22 cellular contexts compared by ENCODE assay signal in the genomic region with DNA sequence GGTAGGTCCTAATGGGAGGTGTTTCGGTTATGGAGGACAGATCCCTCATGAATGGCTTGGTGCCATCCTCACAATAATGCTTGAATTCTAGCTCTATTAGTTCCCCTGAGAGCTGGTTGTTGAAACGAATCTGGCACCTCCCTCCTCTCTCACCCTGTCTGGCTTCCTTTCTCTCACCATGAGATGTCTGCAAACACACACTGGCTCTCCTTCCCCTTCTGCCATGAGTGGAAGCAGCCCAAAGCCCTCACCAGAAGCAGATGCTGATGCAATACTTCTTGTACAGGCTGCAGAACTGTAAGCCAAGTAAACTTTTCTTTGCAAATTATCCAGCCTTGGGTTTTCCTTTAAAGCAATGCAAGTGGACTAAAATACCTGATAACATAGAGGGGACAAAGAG.
"Had no signal": no experiment of that assay in that cellular context is flagged by ENCODE, and none has a peak within 500 bp of the region (broad histone marks: within the 10 kb centered on the region; RNA-seq: fewer than 3 reads in every experiment).

No MANE protein-coding gene starts in this region.

- H3K27me3 Mint-ChIP-seq: activated naive CD4-positive, alpha-beta T cell treated with anti-CD3 and anti-CD28 coated beads, Interleukin-2, amount 10 ng/mL, durations not matched to agents 7 days and 5 days; naive thymus-derived CD8-positive, alpha-beta T cell; stimulated activated naive B cell treated with anti-CD40 and anti-IgM and Interleukin-4, amounts not matched to agents 10 μg/mL and 1 μg/mL and 100 μg/mL, for 72 hours had no signal

- DNase-seq: activated CD4-positive, alpha-beta T cell treated with anti-CD3 and anti-CD28 coated beads for 4 hours; activated naive CD4-positive, alpha-beta T cell treated with anti-CD3 and anti-CD28 coated beads, Interleukin-2, amount 10 ng/mL, durations not matched to agents 7 days and 5 days; activated T-cell treated with anti-CD3 and anti-CD28 coated beads for 4 hours; adrenal gland; central memory CD4-positive, alpha-beta T cell; cortex of kidney; effector CD8-positive, alpha-beta T cell; head of caudate nucleus; left cardiac atrium; mucosa of descending colon; naive thymus-derived CD8-positive, alpha-beta T cell; nucleus accumbens; right lobe of liver; spleen; stimulated activated CD4-positive, alpha-beta T cell treated with anti-CD3 and anti-CD28 coated beads, Interleukin-1b, Interleukin-23, amount 100 ng/mL, for 48 hours; stimulated activated naive B cell treated with anti-CD40 and anti-IgM and Interleukin-4, amounts not matched to agents 10 μg/mL and 1 μg/mL and 100 μg/mL, for 72 hours; SW 1271; T1000; WERI-Rb-1 had no signal

- H3K36me3 Mint-ChIP-seq: activated naive CD4-positive, alpha-beta T cell treated with anti-CD3 and anti-CD28 coated beads, Interleukin-2, amount 10 ng/mL, durations not matched to agents 7 days and 5 days; naive thymus-derived CD8-positive, alpha-beta T cell; stimulated activated naive B cell treated with anti-CD40 and anti-IgM and Interleukin-4, amounts not matched to agents 10 μg/mL and 1 μg/mL and 100 μg/mL, for 72 hours had no signal

- H3K9me3 Mint-ChIP-seq: activated naive CD4-positive, alpha-beta T cell treated with anti-CD3 and anti-CD28 coated beads, Interleukin-2, amount 10 ng/mL, durations not matched to agents 7 days and 5 days; activated T-helper 2 cell treated with anti-CD3 and anti-CD28 coated beads, Interferon-gamma antibody, Interleukin-2, Interleukin-4, amounts not matched to agents 10 μg/mL and 5 μg/mL and 100 μg/mL, durations not matched to agents 14 hours and 24 hours and 36 hours had no signal

- H3K4me1 Mint-ChIP-seq: activated naive CD4-positive, alpha-beta T cell treated with anti-CD3 and anti-CD28 coated beads, Interleukin-2, amount 10 ng/mL, durations not matched to agents 7 days and 5 days; naive thymus-derived CD8-positive, alpha-beta T cell; stimulated activated naive B cell treated with anti-CD40 and anti-IgM and Interleukin-4, amounts not matched to agents 10 μg/mL and 1 μg/mL and 100 μg/mL, for 72 hours had no signal

- H3K27me3 ChIP-seq: adrenal gland, right lobe of liver, spleen, tibial nerve had no signal

- H3K36me3 ChIP-seq: adrenal gland, prostate gland, right lobe of liver, spleen, tibial nerve, WERI-Rb-1 had no signal

- H3K27ac Mint-ChIP-seq: activated naive CD4-positive, alpha-beta T cell treated with anti-CD3 and anti-CD28 coated beads, Interleukin-2, amount 10 ng/mL, durations not matched to agents 7 days and 5 days; activated T-helper 2 cell treated with anti-CD3 and anti-CD28 coated beads, Interferon-gamma antibody, Interleukin-2, Interleukin-4, amounts not matched to agents 10 μg/mL and 5 μg/mL and 100 μg/mL, durations not matched to agents 14 hours and 24 hours and 36 hours; naive thymus-derived CD8-positive, alpha-beta T cell; stimulated activated naive B cell treated with anti-CD40 and anti-IgM and Interleukin-4, amounts not matched to agents 10 μg/mL and 1 μg/mL and 100 μg/mL, for 72 hours had no signal

- ATAC-seq: mucosa of descending colon; naive thymus-derived CD8-positive, alpha-beta T cell; right lobe of liver; stimulated activated naive B cell treated with anti-CD40 and anti-IgM and Interleukin-4, amounts not matched to agents 10 μg/mL and 1 μg/mL and 100 μg/mL, for 72 hours had no signal

- H3K4me3 Mint-ChIP-seq: activated naive CD4-positive, alpha-beta T cell treated with anti-CD3 and anti-CD28 coated beads, Interleukin-2, amount 10 ng/mL, durations not matched to agents 7 days and 5 days; naive thymus-derived CD8-positive, alpha-beta T cell; stimulated activated naive B cell treated with anti-CD40 and anti-IgM and Interleukin-4, amounts not matched to agents 10 μg/mL and 1 μg/mL and 100 μg/mL, for 72 hours had no signal

- H3K4me3 ChIP-seq: adrenal gland, mucosa of descending colon, prostate gland, right lobe of liver, spleen, tibial nerve had no signal

- H3K27ac ChIP-seq: adrenal gland, prostate gland, right lobe of liver, spleen, tibial nerve, WERI-Rb-1 had no signal

- H3K9me3 ChIP-seq: adrenal gland, mucosa of descending colon, prostate gland, right lobe of liver, spleen, tibial nerve had no signal

- H3K4me1 ChIP-seq: adrenal gland, prostate gland, right lobe of liver, spleen, tibial nerve had no signal
